ENCODE assay signal across 10 cellular contexts in the genomic region with DNA sequence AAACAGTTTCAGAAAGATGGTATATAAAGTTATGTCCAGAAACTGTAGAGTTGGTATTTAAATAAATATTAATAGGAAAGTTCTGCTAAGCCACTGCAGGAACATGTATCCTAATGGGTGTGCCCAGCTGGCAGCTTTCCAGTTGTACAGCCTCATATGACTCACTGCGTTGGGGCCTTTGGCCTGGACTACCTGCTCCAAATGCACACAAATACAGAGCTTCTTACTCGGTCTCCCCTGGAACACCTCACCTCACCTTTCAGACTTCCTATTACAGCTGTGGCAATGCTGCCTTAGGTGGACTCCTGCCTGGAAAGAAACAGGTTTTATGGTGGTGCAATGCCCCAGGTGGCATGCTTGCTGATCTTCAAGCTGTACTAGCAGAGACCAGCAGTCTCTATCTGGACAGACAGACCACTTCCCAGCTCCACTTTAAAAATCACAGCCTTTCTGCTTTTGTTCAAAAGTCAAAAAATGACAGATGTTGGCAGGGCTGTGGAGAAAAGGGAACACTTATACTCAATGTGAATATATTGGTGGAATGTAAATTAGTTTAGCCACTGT.
A peak's percentile ranks its signal among the peaks of the same experiment; 100 is the strongest.
DNase-seq lines count a peak whose midpoint lies in the region; ATAC-seq, FAIRE-seq and TF ChIP-seq lines count a peak whose summit lies in the region.
"Had no signal": no experiment of that assay in that cellular context is flagged by ENCODE, and none has a peak within 500 bp of the region (broad histone marks: within the 10 kb centered on the region; RNA-seq: fewer than 3 reads in every experiment).

No MANE protein-coding gene starts in this region.

- no peaks in the 10 kb centered on the region for H3K9me3 ChIP-seq in pancreas

- no peaks in the 10 kb centered on the region for H3K4me1 Mint-ChIP-seq in progenitor cell of endocrine pancreas (ENCODE audit: low read depth)

- WGBS in pancreas, 2 donors: 21 to 27% methylated on average over 2 of the region's 2 CpGs

- intact Hi-C loops in pancreas (cut with DNase I): no loop called here

- no peaks in the 10 kb centered on the region for H3K4me1 ChIP-seq in pancreas

- no peaks in the 10 kb centered on the region for H3K36me3 Mint-ChIP-seq in progenitor cell of endocrine pancreas (ENCODE audit: insufficient read depth)

- H3K27ac ChIP-seq in pancreas: no peak overlapping the region

- TF ChIP-seq POLR2A in H54 (IDR thresholded peaks at IDR 0.05; ENCODE audit: low read depth, low read length) (no peak), erythroblast (IDR thresholded peaks at IDR 0.05; ENCODE audit: low read length) (no peak)

- FAIRE-seq in H54 (lab: Jason Lieb, UNC) (peak; percentile 75), RCC 7860 (lab: Jason Lieb, UNC) (peak; percentile 24), pancreas (lab: Jason Lieb, UNC) (no peak), HTR-8/SVneo (lab: Jason Lieb, UNC) (no peak)
- FAIRE-seq: frontal cortex had no signal

- DNase-seq in H54 (ENCODE audit: insufficient read length, low spot score) (no peak), RCC 7860 (ENCODE audit: low spot score) (peak; percentile 31), erythroblast (lab: John Stamatoyannopoulos, UW) (peak; percentile 87 to 92), pancreas (peak; percentile 18 to 67 (median 61)), progenitor cell of endocrine pancreas (ENCODE audit: low spot score, unreplicated experiment) (no peak), HTR-8/SVneo (ENCODE audit: insufficient read length, low spot score) (no peak), KG1 (lab: John Stamatoyannopoulos, UW) (no peak)
- DNase-seq: activated T-cell treated with anti-CD3 and anti-CD28 coated beads, Interleukin-2, amount 50 U/mL, for 72 hours had no signal

- no peak overlapping the region for H3K4me3 ChIP-seq in pancreas

- H3K27me3 Mint-ChIP-seq in progenitor cell of endocrine pancreas: peaks cover 6% of the 10 kb centered on the region

- TF ChIP-seq CTCF in pancreas (IDR thresholded peaks at IDR 0.05) (no peak), progenitor cell of endocrine pancreas (IDR thresholded peaks at IDR 0.05; ENCODE audit: unreplicated experiment) (no peak)

- peak; percentile 64 to 85 (median 78) for ATAC-seq in pancreas
- ATAC-seq in HG03097 (IDR thresholded peaks at IDR 0.05; ENCODE audit: low FRiP score, unreplicated experiment): no peak
- ATAC-seq: activated T-cell treated with anti-CD3 and anti-CD28 coated beads, Interleukin-2, amount 50 U/mL, for 72 hours had no signal

- no peaks in the 10 kb centered on the region for H3K36me3 ChIP-seq in pancreas

- no peaks in the 10 kb centered on the region for H3K27me3 ChIP-seq in pancreas

- H3K27ac Mint-ChIP-seq in progenitor cell of endocrine pancreas: no peak overlapping the region
- H3K27ac Mint-ChIP-seq: activated T-cell treated with anti-CD3 and anti-CD28 coated beads, Interleukin-2, amount 50 U/mL, for 72 hours had no signal

- H3K9me3 Mint-ChIP-seq in progenitor cell of endocrine pancreas (ENCODE audit: low read depth): no peaks in the 10 kb centered on the region
- H3K9me3 Mint-ChIP-seq: activated T-cell treated with anti-CD3 and anti-CD28 coated beads, Interleukin-2, amount 50 U/mL, for 72 hours had no signal

- H3K4me3 Mint-ChIP-seq in progenitor cell of endocrine pancreas (ENCODE audit: low read depth): no peak overlapping the region
- H3K4me3 Mint-ChIP-seq: activated T-cell treated with anti-CD3 and anti-CD28 coated beads, Interleukin-2, amount 50 U/mL, for 72 hours had no signal

Comparison
In these comparisons a context has a peak if more than half of its experiments do, and no peak if none do; other contexts are left out.
1. DNase-seq: peak in RCC 7860 (single experiment), erythroblast (2 of 2) and pancreas (6 of 6); none in H54 (single experiment), progenitor cell of endocrine pancreas (single experiment), HTR-8/SVneo (single experiment) and KG1 (single experiment).